In the genomic region with DNA sequence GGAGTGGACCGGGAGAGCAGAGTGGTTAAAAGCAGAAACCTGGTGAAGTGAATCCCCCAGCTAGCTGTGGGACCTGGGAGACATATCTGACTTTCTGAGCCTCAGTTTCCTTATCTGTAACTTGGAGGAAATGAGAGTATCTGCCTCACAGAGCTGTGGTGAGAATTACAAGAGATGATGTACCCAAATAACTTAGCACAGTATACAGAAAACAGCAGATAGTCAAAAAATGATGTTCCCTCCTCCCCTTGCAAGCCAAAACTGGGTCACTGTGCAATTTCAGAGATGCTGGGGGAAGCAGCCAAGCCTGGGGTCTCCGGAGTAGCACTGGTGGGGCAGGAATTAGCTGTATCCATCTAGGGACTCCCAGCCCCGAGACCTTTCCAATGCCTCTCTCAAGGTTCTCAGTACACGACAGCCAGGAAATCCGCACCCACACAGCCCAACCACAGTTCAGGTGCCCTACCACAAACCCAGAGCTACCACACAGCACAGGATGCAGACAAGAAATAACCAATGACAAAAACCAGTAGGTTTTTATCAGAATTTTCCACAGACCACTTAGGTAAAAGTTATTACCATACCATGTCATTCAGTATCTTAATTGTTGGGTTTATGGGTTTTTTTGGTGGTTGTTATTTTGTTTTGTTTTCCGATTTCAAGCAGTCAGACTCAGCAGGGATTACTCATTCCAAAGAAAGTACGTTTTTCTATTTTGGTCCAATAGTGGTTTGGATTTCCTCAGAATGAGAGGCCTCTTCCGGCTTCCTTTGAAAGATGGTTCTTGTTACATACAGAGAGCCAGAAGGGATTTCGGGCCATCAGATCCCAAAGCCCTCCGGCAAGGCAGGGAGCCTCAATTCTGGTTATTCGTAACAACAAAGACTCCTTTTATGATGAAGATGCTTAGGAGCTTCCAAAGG, we compare ENCODE assay signal across 8 cellular contexts. TPM values are rescaled to one million over a fixed set of nuclear protein-coding genes. Genes with fewer than 3 reads are reported as not detected.
DNase-seq lines count a peak whose midpoint lies in the region; ATAC-seq and TF ChIP-seq lines count a peak whose summit lies in the region.

No MANE protein-coding gene starts in this region.

- peak; percentile 11 for DNase-seq in EH (ENCODE audit: low read depth)
- peak; percentile 79 to 83 for DNase-seq in NOMO-1 (lab: John Stamatoyannopoulos, UW; ENCODE audit: unreplicated experiment in 2 of 2)
- peak; percentile 54 for DNase-seq in activated T-helper 1 cell treated with Interleukin-2 at 50 U/mL for 16 hours (ENCODE audit: low read depth)
- peak; percentile 47 to 54 for DNase-seq in stimulated activated CD4-positive, alpha-beta T cell treated with anti-CD3 and anti-CD28 coated beads, Interleukin-15, amount 100 ng/mL, for 1 hour (ENCODE audit: low read depth in 1 of 2, low spot score in 1 of 2)
- DNase-seq in GM13977 (ENCODE audit: low spot score): no peak
- DNase-seq in OCI-M2 (lab: John Stamatoyannopoulos, UW; ENCODE audit: unreplicated experiment): no peak
- no peak for DNase-seq in Right ventricle myocardium inferior (ENCODE audit: missing footprints)

- intact Hi-C loops in Right ventricle myocardium inferior (cut with DNase I): no loop called here

- in situ Hi-C loops in GM13977 (cut with MboI; ENCODE audit: low pct_unique_long_range_greater_than_20kb, low sequenced_read_pairs, unreplicated experiment): no loop called here

- ATAC-seq in GM18870 (IDR thresholded peaks at IDR 0.05; ENCODE audit: unreplicated experiment) (no peak), Right ventricle myocardium inferior (no peak)

- no peak for TF ChIP-seq CTCF in GM13977 (IDR thresholded peaks at IDR 0.05; ENCODE audit: extremely low read depth, insufficient read depth, missing control alignments)

RNA-seq across cellular contexts. Expression of a gene that starts 4.9 kb away (rescaled TPM):
- 46.6 TPM for total RNA-seq in Right ventricle myocardium inferior

Comparison
In these comparisons a context has a peak if more than half of its experiments do, and no peak if none do; other contexts are left out.
1. DNase-seq: peak in EH (single experiment), NOMO-1 (2 of 2), activated T-helper 1 cell treated with Interleukin-2 at 50 U/mL for 16 hours (single experiment) and stimulated activated CD4-positive, alpha-beta T cell treated with anti-CD3 and anti-CD28 coated beads, Interleukin-15, amount 100 ng/mL, for 1 hour (2 of 2); none in GM13977 (single experiment), OCI-M2 (single experiment) and Right ventricle myocardium inferior (single experiment).